ENCODE assay signal across 24 cellular contexts in genomic region chr11:134841411-134841810, GRCh38.
"Had no signal": no experiment of that assay in that cellular context is flagged by ENCODE, and none has a peak within 500 bp of the region (broad histone marks: within the 10 kb centered on the region; RNA-seq: fewer than 3 reads in every experiment).

No MANE protein-coding gene starts in this region.

- H3K4me1 ChIP-seq: colonic mucosa, SJSA1 had no signal

- H3K9me3 ChIP-seq: colonic mucosa, SJSA1 had no signal

- H3K4me3 ChIP-seq: colonic mucosa, SJSA1 had no signal

- ATAC-seq: activated CD4-positive, CD25-positive, alpha-beta regulatory T cell treated with anti-CD3 and anti-CD28 coated beads, Interleukin-2, amount 50 U/mL, for 24 hours; activated CD8-positive, alpha-beta T cell treated with anti-CD3 and anti-CD28 coated beads for 36 hours; activated T-cell treated with anti-CD3 and anti-CD28 coated beads, Interleukin-2, amount 50 U/mL, for 4 hours; Panc1; Right ventricle myocardium inferior; SK-N-SH treated with all-trans-retinoic acid at 6 μM for 48 hours had no signal

- H3K27me3 ChIP-seq: colonic mucosa, SJSA1 had no signal

- H3K27ac ChIP-seq: colonic mucosa, SJSA1 had no signal

- DNase-seq: activated CD4-positive, alpha-beta T cell treated with anti-CD3 and anti-CD28 coated beads for 4 hours; activated CD8-positive, alpha-beta T cell treated with anti-CD3 and anti-CD28 coated beads for 36 hours; activated effector memory CD4-positive, alpha-beta T cell treated with anti-CD3 and anti-CD28 coated beads, Interleukin-2, amount 50 U/mL, for 16 hours; activated naive CD4-positive, alpha-beta T cell treated with anti-CD3 and anti-CD28 coated beads, Interleukin-2, amount 10 ng/mL, durations not matched to agents 7 days and 5 days; activated naive CD8-positive, alpha-beta T cell treated with anti-CD3 and anti-CD28 coated beads for 36 hours; activated T-cell treated with anti-CD3 and anti-CD28 coated beads, Interleukin-2, amount 50 U/mL, for 4 hours; caudate nucleus; colonic mucosa; KBM-7; NCI-H1048; NCI-H146; NCI-H2029; NCI-H510A; NCI-H526 treated with DMSO at 0.1 percent for 48 hours; NCI-H82; NK-92 treated with Interleukin-12 subunit alpha and Interleukin-12 subunit beta, amount 100 ng/mL, for 24 hours; OCI-M1; RPMI8226; SW 1271 had no signal

- H3K36me3 ChIP-seq: colonic mucosa, SJSA1 had no signal
